In the genomic region with DNA sequence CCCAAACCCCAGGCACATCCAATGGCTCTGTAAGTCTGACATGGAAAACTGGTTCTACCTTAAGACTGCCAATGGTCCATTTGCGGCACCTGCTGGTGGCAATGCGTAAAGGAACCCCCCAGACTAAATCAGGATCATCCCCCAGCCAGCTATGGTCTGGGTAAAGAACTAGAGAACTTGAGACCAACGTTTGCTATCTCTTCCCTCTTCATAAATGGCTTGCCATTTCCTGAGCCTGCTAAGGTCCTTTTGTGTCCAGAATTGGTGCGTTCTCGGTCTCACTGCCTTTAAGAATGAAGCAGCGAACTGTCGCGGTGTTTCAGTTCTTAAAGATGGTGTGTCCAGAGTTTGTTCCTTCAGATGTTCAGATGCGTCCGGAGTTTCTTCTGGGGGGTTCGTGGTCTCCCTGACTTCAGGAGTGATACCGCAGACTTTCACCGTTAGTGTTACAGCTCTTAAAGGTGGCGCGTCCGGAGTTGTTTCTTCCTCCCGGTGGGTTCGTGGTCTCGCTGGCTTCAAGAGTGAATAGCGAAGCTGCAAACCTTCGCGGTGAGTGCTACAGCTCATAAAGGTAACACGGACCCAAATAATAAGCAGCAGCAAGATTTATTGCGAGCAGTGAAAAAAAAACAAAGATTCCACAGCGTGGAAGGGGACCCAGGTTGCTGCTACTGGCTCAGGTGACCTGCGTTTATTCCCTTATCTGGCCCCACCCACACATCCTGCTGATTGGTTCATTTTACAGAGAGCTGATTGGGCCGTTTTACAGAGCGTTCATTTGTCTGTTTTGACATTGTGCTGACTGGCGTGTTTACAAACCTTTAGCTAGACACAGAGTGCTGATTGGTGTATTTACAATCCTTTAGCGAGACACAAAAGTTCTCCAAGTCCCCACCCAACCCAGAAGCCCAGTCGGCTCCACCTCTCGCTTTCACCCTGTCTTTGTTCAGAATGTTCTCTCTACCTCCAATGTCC, we compare ENCODE assay signal across 8 cellular contexts.
A peak's percentile ranks its signal among the peaks of the same experiment; 100 is the strongest.
DNase-seq lines count a peak whose midpoint lies in the region; ATAC-seq, FAIRE-seq and TF ChIP-seq lines count a peak whose summit lies in the region.

No MANE protein-coding gene starts in this region.

- H3K79me2 ChIP-seq in OCI-LY3 (ENCODE audit: low read length) = peaks cover 21% of the 10 kb centered on the region

- H2AFZ ChIP-seq in OCI-LY3 (ENCODE audit: low read depth, low read length) = peak overlapping the region; percentile 70

- H3K9me3 Mint-ChIP-seq in activated T-helper 2 cell treated with anti-CD3 and anti-CD28 coated beads, Interferon-gamma antibody, Interleukin-2, Interleukin-4, amounts not matched to agents 10 μg/mL and 5 μg/mL and 100 μg/mL, durations not matched to agents 14 hours and 24 hours and 36 hours = no peaks in the 10 kb centered on the region
- H3K9me3 Mint-ChIP-seq in stimulated activated naive CD8-positive, alpha-beta T cell treated with anti-CD3 and anti-CD28 coated beads, Interleukin-15, amount 100 ng/mL, for 72 hours = peaks cover 0 to 3% of the 10 kb centered on the region in 2 donors

- TF ChIP-seq POLR2A in A549 (IDR thresholded peaks at IDR 0.05; ENCODE audit: low read length) = no peak

- TF ChIP-seq CTCF in A549 (IDR thresholded peaks at IDR 0.05) (peak; percentile 27; the same call in 2 of the 3 replicates), OCI-LY3 (IDR thresholded peaks at IDR 0.05; ENCODE audit: low read depth, low read length) (peak; percentile 97), lung (IDR thresholded peaks at IDR 0.05; ENCODE audit: control extremely low read depth, extremely low read depth) (peak; percentile 16)

- peaks cover 72% of the 10 kb centered on the region for H3K4me1 Mint-ChIP-seq in activated T-helper 2 cell treated with anti-CD3 and anti-CD28 coated beads, Interferon-gamma antibody, Interleukin-2, Interleukin-4, amounts not matched to agents 10 μg/mL and 5 μg/mL and 100 μg/mL, durations not matched to agents 14 hours and 24 hours and 36 hours (ENCODE audit: low read depth)
- H3K4me1 Mint-ChIP-seq in stimulated activated naive CD8-positive, alpha-beta T cell treated with anti-CD3 and anti-CD28 coated beads, Interleukin-15, amount 100 ng/mL, for 72 hours = peaks cover 89% of the 10 kb centered on the region

- H3K36me3 Mint-ChIP-seq in activated T-helper 2 cell treated with anti-CD3 and anti-CD28 coated beads, Interferon-gamma antibody, Interleukin-2, Interleukin-4, amounts not matched to agents 10 μg/mL and 5 μg/mL and 100 μg/mL, durations not matched to agents 14 hours and 24 hours and 36 hours (ENCODE audit: low read depth) = no peaks in the 10 kb centered on the region

- CTCF ChIA-PET in A549 (lab: Yijun Ruan, JAX) = interaction anchor here (0.7 to 4.2 kb wide), 3 partner anchors 13 to 125 kb away, joined by 3 to 22 read pairs (median 5); no protein-coding TSS in a partner anchor

- no peaks in the 10 kb centered on the region; the same call in 1 of the 2 replicates for H3K27me3 ChIP-seq in OCI-LY3 (ENCODE audit: low read depth, low read length)
- no peaks in the 10 kb centered on the region for H3K27me3 ChIP-seq in lung (ENCODE audit: control insufficient read depth, insufficient read depth)

- H3K4me3 ChIP-seq in A549 (no peak overlapping the region), OCI-LY3 (ENCODE audit: low read length) (peak overlapping the region; percentile 87), lung (no peak overlapping the region)

- peak overlapping the region; percentile 90 for H3K4me3 Mint-ChIP-seq in activated T-helper 2 cell treated with anti-CD3 and anti-CD28 coated beads, Interferon-gamma antibody, Interleukin-2, Interleukin-4, amounts not matched to agents 10 μg/mL and 5 μg/mL and 100 μg/mL, durations not matched to agents 14 hours and 24 hours and 36 hours (ENCODE audit: low read depth)
- H3K4me3 Mint-ChIP-seq in stimulated activated naive CD8-positive, alpha-beta T cell treated with anti-CD3 and anti-CD28 coated beads, Interleukin-15, amount 100 ng/mL, for 72 hours = peak overlapping the region; percentile 93 to 96

- DNase-seq in A549 (ENCODE audit: low read depth in 1 of 2, low spot score in 1 of 2) (peak in 1 of 2 experiments; percentile 9), lung (ENCODE audit: low spot score) (no peak), NCI-H446 treated with DMSO at 0.1 percent for 48 hours (lab: John Stamatoyannopoulos, UW) (no peak)
- peak; percentile 71 for DNase-seq in activated T-helper 2 cell treated with anti-CD3 and anti-CD28 coated beads, Interferon-gamma antibody, Interleukin-2, Interleukin-4, amounts not matched to agents 10 μg/mL and 5 μg/mL and 100 μg/mL, durations not matched to agents 14 hours and 24 hours and 36 hours (ENCODE audit: low spot score)
- DNase-seq in stimulated activated naive CD8-positive, alpha-beta T cell treated with anti-CD3 and anti-CD28 coated beads, Interleukin-15, amount 100 ng/mL, for 72 hours = peak; percentile 77 to 84

- 0 out of 2 replicates have a peak, but pooled peaks cover 4% of the 10 kb centered on the region for H4K20me1 ChIP-seq in OCI-LY3 (ENCODE audit: insufficient read depth, low read length)

- H3K36me3 ChIP-seq in OCI-LY3 (replicated peaks; ENCODE audit: low read depth, low read length) (no peaks in the 10 kb centered on the region), lung (ENCODE audit: control insufficient read depth in 2 of 2, insufficient read depth in 2 of 2, low read length in 2 of 2) (no peaks in the 10 kb centered on the region)

- H3K27ac ChIP-seq in A549 = no peak overlapping the region
- no peak overlapping the region for H3K27ac ChIP-seq in OCI-LY3 (ENCODE audit: low read length)
- H3K27ac ChIP-seq in lung (ENCODE audit: low read depth in 1 of 2, low read length in 1 of 2) = peak overlapping the region; percentile 17 to 56

- intact Hi-C loops in activated T-helper 2 cell treated with anti-CD3 and anti-CD28 coated beads, Interferon-gamma antibody, Interleukin-2, Interleukin-4, amounts not matched to agents 10 μg/mL and 5 μg/mL and 100 μg/mL, durations not matched to agents 14 hours and 24 hours and 36 hours (cut with micrococcal nuclease) = loop anchor here (1.0 to 10.0 kb wide), 7 partner anchors 12 to 878 kb away; no protein-coding TSS in a partner anchor

- ATAC-seq in A549 (peak in 1 of 2 experiments; percentile 61; a peak in 3 of 6 replicates), GM18858 (IDR thresholded peaks at IDR 0.05; ENCODE audit: unreplicated experiment) (peak; percentile 45), HG03039 (IDR thresholded peaks at IDR 0.05; ENCODE audit: unreplicated experiment) (peak; percentile 40), lung (ENCODE audit: insufficient read depth, low FRiP score) (no peak)
- ATAC-seq in stimulated activated naive CD8-positive, alpha-beta T cell treated with anti-CD3 and anti-CD28 coated beads, Interleukin-15, amount 100 ng/mL, for 72 hours = peak; percentile 87

- peak; percentile 38 to 58; a peak in 3 of 5 replicates for TF ChIP-seq RAD21 in A549 (conservative IDR thresholded peaks at IDR 0.05 in 1 of 2, IDR thresholded peaks at IDR 0.05 in 1 of 2)

- H3K4me2 ChIP-seq in A549 (no peak overlapping the region), OCI-LY3 (ENCODE audit: low read length) (peak overlapping the region; percentile 91)

- WGBS in A549 (ENCODE audit: missing lambda C conversion rate) = 81% methylated on average over 32 of the region's 32 CpGs
- WGBS in lung, 2 donors = 27 to 62% methylated on average over 32 of the region's 32 CpGs

- H3K4me1 ChIP-seq in A549 (peaks cover 8% of the 10 kb centered on the region; the same call in 2 of the 3 replicates), OCI-LY3 (ENCODE audit: low read length) (peaks cover 21% of the 10 kb centered on the region), lung (ENCODE audit: control insufficient read depth in 2 of 2, insufficient read depth in 2 of 2, low read length in 2 of 2) (peaks cover 5 to 12% of the 10 kb centered on the region in 2 donors)

- FAIRE-seq in A549 (lab: Jason Lieb, UNC) = no peak

- H3K27ac Mint-ChIP-seq in activated T-helper 2 cell treated with anti-CD3 and anti-CD28 coated beads, Interferon-gamma antibody, Interleukin-2, Interleukin-4, amounts not matched to agents 10 μg/mL and 5 μg/mL and 100 μg/mL, durations not matched to agents 14 hours and 24 hours and 36 hours = peak overlapping the region; percentile 84
- peak overlapping the region; percentile 99 for H3K27ac Mint-ChIP-seq in stimulated activated naive CD8-positive, alpha-beta T cell treated with anti-CD3 and anti-CD28 coated beads, Interleukin-15, amount 100 ng/mL, for 72 hours

- POLR2A ChIA-PET in A549 (lab: Yijun Ruan, JAX) = no interaction called here

- peak overlapping the region; percentile 55 for H3K9ac ChIP-seq in OCI-LY3 (ENCODE audit: low read length)

- no peaks in the 10 kb centered on the region for H3K27me3 Mint-ChIP-seq in activated T-helper 2 cell treated with anti-CD3 and anti-CD28 coated beads, Interferon-gamma antibody, Interleukin-2, Interleukin-4, amounts not matched to agents 10 μg/mL and 5 μg/mL and 100 μg/mL, durations not matched to agents 14 hours and 24 hours and 36 hours (ENCODE audit: low read depth)
- no peaks in the 10 kb centered on the region for H3K27me3 Mint-ChIP-seq in stimulated activated naive CD8-positive, alpha-beta T cell treated with anti-CD3 and anti-CD28 coated beads, Interleukin-15, amount 100 ng/mL, for 72 hours

- TF ChIP-seq EP300 in A549 (IDR thresholded peaks at IDR 0.05) = no peak

- H3K9me3 ChIP-seq in A549 (no peaks in the 10 kb centered on the region), OCI-LY3 (ENCODE audit: insufficient read depth, low read length) (no peaks in the 10 kb centered on the region), lung (ENCODE audit: control insufficient read depth in 2 of 2, insufficient read depth in 1 of 2, low read length in 1 of 2) (no peaks in the 10 kb centered on the region)

TF ChIP-seq in A549, 52 proteins besides CTCF, POLR2A, EP300 and RAD21:
- TF ChIP-seq JUNB (IDR thresholded peaks at IDR 0.05) (no peak), SMC3 (IDR thresholded peaks at IDR 0.05) (peak; percentile 41; the same call in 2 of the 3 replicates), MAFK (IDR thresholded peaks at IDR 0.05; ENCODE audit: partially characterized antibody) (peak; percentile 32)

Comparison
In these comparisons a context has a peak if more than half of its experiments do, and no peak if none do; other contexts are left out.
1. DNase-seq: peak in activated T-helper 2 cell treated with anti-CD3 and anti-CD28 coated beads, Interferon-gamma antibody, Interleukin-2, Interleukin-4, amounts not matched to agents 10 μg/mL and 5 μg/mL and 100 μg/mL, durations not matched to agents 14 hours and 24 hours and 36 hours (single experiment) and stimulated activated naive CD8-positive, alpha-beta T cell treated with anti-CD3 and anti-CD28 coated beads, Interleukin-15, amount 100 ng/mL, for 72 hours (2 of 2); none in lung (single experiment) and NCI-H446 treated with DMSO at 0.1 percent for 48 hours (single experiment).
2. H3K27ac ChIP-seq: peak in lung (2 of 2); none in A549 (0 of 2) and OCI-LY3 (single experiment).
3. CTCF ChIP-seq: peak in every context shown above with its lines; median percentile 97 in OCI-LY3; 27 in A549; 16 in lung.